1 cellular context compared by ENCODE assay signal in genomic region chr1:182029379-182030331, GRCh38.
A peak's percentile ranks its signal among the peaks of the same experiment; 100 is the strongest.
TF ChIP-seq lines count a peak whose summit lies in the region.

No MANE protein-coding gene starts in this region.

TF ChIP-seq in HCT116, 20 proteins besides CTCF, POLR2A, EP300 and RAD21 (continued from another document):
- no peak for TF ChIP-seq REST (IDR thresholded peaks at IDR 0.05; ENCODE audit: low read depth)
- no peak for TF ChIP-seq ZBTB33 (IDR thresholded peaks at IDR 0.05; ENCODE audit: extremely low read depth, insufficient replicate concordance, low read length)
- no peak for TF ChIP-seq CEBPB (IDR thresholded peaks at IDR 0.05; ENCODE audit: low read depth)
- TF ChIP-seq FOSL1 (IDR thresholded peaks at IDR 0.05; ENCODE audit: low read depth) = no peak
- TF ChIP-seq ELF1 (IDR thresholded peaks at IDR 0.05; ENCODE audit: borderline replicate concordance, low read depth) = peak; percentile 41
- peak; percentile 67 for TF ChIP-seq SP1 (IDR thresholded peaks at IDR 0.05; ENCODE audit: low read depth)
- TF ChIP-seq POLR2AphosphoS5 (IDR thresholded peaks at IDR 0.05; ENCODE audit: low read depth, low read length) = peak; percentile 90
- no peak for TF ChIP-seq EZH2phosphoT487 (IDR thresholded peaks at IDR 0.05; ENCODE audit: borderline replicate concordance)
- no peak for TF ChIP-seq EZH2 (IDR thresholded peaks at IDR 0.05)
- peak; percentile 64; the same call in 1 of the 2 replicates for TF ChIP-seq SIN3A (IDR thresholded peaks at IDR 0.05; ENCODE audit: low read depth)
TF ChIP-seq in HCT116: peak in this region for 10.
